In genomic region chr2:42639340-42640077, GRCh38 we compare ENCODE assay signal across 16 cellular contexts.
DNase-seq lines count a peak whose midpoint lies in the region; ATAC-seq, FAIRE-seq and TF ChIP-seq lines count a peak whose summit lies in the region.
"Had no signal": no experiment of that assay in that cellular context is flagged by ENCODE, and none has a peak within 500 bp of the region (broad histone marks: within the 10 kb centered on the region; RNA-seq: fewer than 3 reads in every experiment).

No MANE protein-coding gene starts in this region.

- peaks cover 5% of the 10 kb centered on the region for H3K36me3 Mint-ChIP-seq in endothelial cell (ENCODE audit: low read depth, unreplicated experiment)

- H3K27ac ChIP-seq in HepG2 (ENCODE audit: extremely low read length, insufficient read depth, low read length) (peak overlapping the region; percentile 60), right lobe of liver (no peak overlapping the region), OCI-LY3 (ENCODE audit: low read length) (no peak overlapping the region), transverse colon (peak overlapping the region in 3 of 4 donors; percentile 38 to 60 (median 57))
- H3K27ac ChIP-seq: lower lobe of right lung, parathyroid adenoma had no signal

- peak overlapping the region; percentile 42 for H3K27ac Mint-ChIP-seq in endothelial cell (ENCODE audit: unreplicated experiment)

- H4K20me1 ChIP-seq in HepG2 (ENCODE audit: insufficient read depth, low read length) (no peaks in the 10 kb centered on the region), OCI-LY3 (ENCODE audit: insufficient read depth, low read length) (no peaks in the 10 kb centered on the region)

- 11% methylated on average over 5 of the region's 5 CpGs for WGBS in HepG2 (ENCODE audit: low lambda C conversion rate)
- 72% methylated on average over 5 of the region's 5 CpGs for WGBS in right lobe of liver (ENCODE audit: insufficient coverage, low coverage, low lambda C conversion rate, missing lambda C conversion rate)
- 36 to 42% methylated on average over 3 to 5 of the region's 5 CpGs for WGBS in transverse colon (ENCODE audit: low coverage in 1 of 2), 2 donors

- peak; percentile 83 for ATAC-seq in HepG2
- ATAC-seq in right lobe of liver, result no peak
- ATAC-seq: lower lobe of right lung had no signal

- no peaks in the 10 kb centered on the region for H3K9me3 Mint-ChIP-seq in endothelial cell (ENCODE audit: unreplicated experiment)

- no peaks in the 10 kb centered on the region for H3K4me1 Mint-ChIP-seq in endothelial cell (ENCODE audit: unreplicated experiment)

- peaks cover 25% of the 10 kb centered on the region for H3K4me1 ChIP-seq in HepG2 (ENCODE audit: insufficient read depth, low read length)
- no peaks in the 10 kb centered on the region for H3K4me1 ChIP-seq in right lobe of liver
- H3K4me1 ChIP-seq in OCI-LY3 (ENCODE audit: low read length), result peaks cover 22% of the 10 kb centered on the region
- H3K4me1 ChIP-seq in transverse colon, result peaks cover 8 to 34% (median 17%) of the 10 kb centered on the region in 4 donors
- H3K4me1 ChIP-seq: lower lobe of right lung, parathyroid adenoma had no signal

- CTCF ChIA-PET in HepG2 (lab: Yijun Ruan, JAX; ENCODE audit: low intra/inter-chr PET ratio, low total read pairs), result interaction anchor here (0.6 kb wide), 1 partner anchor 10 kb away, joined by 3 read pairs; no protein-coding TSS in a partner anchor

- H3K9me3 ChIP-seq in HepG2 (ENCODE audit: low read length) (no peaks in the 10 kb centered on the region), right lobe of liver (no peaks in the 10 kb centered on the region), OCI-LY3 (ENCODE audit: insufficient read depth, low read length) (no peaks in the 10 kb centered on the region), transverse colon (no peaks in the 10 kb centered on the region)
- H3K9me3 ChIP-seq: lower lobe of right lung had no signal

- H3K36me3 ChIP-seq in HepG2 (replicated peaks in 1 of 2; ENCODE audit: control insufficient read depth in 1 of 2, insufficient read depth in 2 of 2, low read length in 2 of 2) (peaks cover 0 to 17% of the 10 kb centered on the region in 2 experiments; a peak in 3 of 5 replicates), right lobe of liver (peaks cover 0 to 5% (median 2%) of the 10 kb centered on the region in 4 donors), OCI-LY3 (replicated peaks; ENCODE audit: low read depth, low read length) (peaks cover 2% of the 10 kb centered on the region), transverse colon (peaks cover 0 to 4% (median 0%) of the 10 kb centered on the region in 4 donors), H7 (replicated peaks; ENCODE audit: control insufficient read depth, insufficient read depth, low read length) (peaks cover 7% of the 10 kb centered on the region)

- no TSS peak for BruUV-seq in HepG2 (replicated peaks; lab: Mats Ljungman, UMichigan)

- in situ Hi-C loops in HepG2 (cut with HindIII; ENCODE audit: extremely low pct_ligation_motif_present, low pct_unique_long_range_greater_than_20kb) (no loop called here), transverse colon (cut with MboI; ENCODE audit: low pct_ligation_motif_present in 1 of 4, low pct_unique_long_range_greater_than_20kb in 1 of 4, low sequenced_read_pairs in 3 of 4) (no loop called here)

- H3K79me2 ChIP-seq in HepG2 (ENCODE audit: insufficient read depth, low read length) (peaks cover 7% of the 10 kb centered on the region), OCI-LY3 (ENCODE audit: low read length) (no peaks in the 10 kb centered on the region)

- FAIRE-seq in HepG2 (lab: Jason Lieb, UNC), result peak; percentile 55

- no peak for TF ChIP-seq CTCF in HepG2 (CRISPR knock-in tag; IDR thresholded peaks at IDR 0.05)
- no peak for TF ChIP-seq CTCF in right lobe of liver (IDR thresholded peaks at IDR 0.05)
- no peak for TF ChIP-seq CTCF in OCI-LY3 (IDR thresholded peaks at IDR 0.05; ENCODE audit: low read depth, low read length)
- TF ChIP-seq CTCF in endothelial cell (IDR thresholded peaks at IDR 0.05; ENCODE audit: unreplicated experiment), result no peak
- TF ChIP-seq CTCF in transverse colon (IDR thresholded peaks at IDR 0.05), result no peak

- H3K27me3 ChIP-seq in HepG2 (ENCODE audit: control insufficient read depth in 1 of 2, insufficient read depth in 2 of 2, low read length in 2 of 2) (no peaks in the 10 kb centered on the region), right lobe of liver (no peaks in the 10 kb centered on the region), OCI-LY3 (ENCODE audit: low read depth, low read length) (no peaks in the 10 kb centered on the region), transverse colon (no peaks in the 10 kb centered on the region), H7 (ENCODE audit: control insufficient read depth, insufficient read depth, low read length) (no peaks in the 10 kb centered on the region)

- H3K4me3 ChIP-seq in HepG2 (replicated peaks in 1 of 3; ENCODE audit: insufficient read depth in 1 of 3, low read depth in 2 of 3, low read length in 3 of 3) (peak overlapping the region in 2 of 3 experiments; percentile 20 to 35; a peak in 2 of 6 replicates), right lobe of liver (no peak overlapping the region), OCI-LY3 (ENCODE audit: low read length) (peak overlapping the region; percentile 30), transverse colon (peak overlapping the region in 2 of 4 donors; percentile 3 to 26), H7 (ENCODE audit: insufficient read depth, low read depth, low read length) (no peak overlapping the region)
- H3K4me3 ChIP-seq: lower lobe of right lung had no signal

- no peak for TF ChIP-seq EP300 in HepG2 (IDR thresholded peaks at IDR 0.05; ENCODE audit: low read depth in 2 of 2, low read length in 2 of 2)
- no peak for TF ChIP-seq EP300 in HepG2 (CRISPR knock-in tag; IDR thresholded peaks at IDR 0.05; ENCODE audit: borderline replicate concordance)
- no peak for TF ChIP-seq EP300 in transverse colon (IDR thresholded peaks at IDR 0.05; ENCODE audit: low read depth)

- H3K4me3 Mint-ChIP-seq in endothelial cell (ENCODE audit: unreplicated experiment), result no peak overlapping the region

- H3K9ac ChIP-seq in HepG2 (ENCODE audit: insufficient read depth, low read depth, low read length), result peak overlapping the region; percentile 49
- H3K9ac ChIP-seq in OCI-LY3 (ENCODE audit: low read length), result no peak overlapping the region
- H3K9ac ChIP-seq: parathyroid adenoma had no signal

- H3K4me2 ChIP-seq in HepG2 (ENCODE audit: low read depth, low read length), result peak overlapping the region; percentile 60
- H3K4me2 ChIP-seq in OCI-LY3 (ENCODE audit: low read length), result peak overlapping the region; percentile 55

- no peak for TF ChIP-seq POLR2A in HepG2 (IDR thresholded peaks at IDR 0.05; ENCODE audit: insufficient read depth in 1 of 2, low read depth in 2 of 2, low read length in 2 of 2)
- TF ChIP-seq POLR2A in right lobe of liver (IDR thresholded peaks at IDR 0.05), result no peak
- no peak for TF ChIP-seq POLR2A in transverse colon (IDR thresholded peaks at IDR 0.05)

- H2AFZ ChIP-seq in HepG2 (ENCODE audit: low read length) (no peak overlapping the region), OCI-LY3 (ENCODE audit: low read depth, low read length) (no peak overlapping the region)
- H2AFZ ChIP-seq: parathyroid adenoma had no signal

- intact Hi-C loops in HepG2 (cut with micrococcal nuclease; ENCODE audit: unreplicated experiment) (no loop called here), right lobe of liver (cut with DNase I) (no loop called here), transverse colon (cut with DNase I; ENCODE audit: low total_unique reads) (no loop called here)

- POLR2A ChIA-PET in HepG2 (lab: Yijun Ruan, JAX), result interaction anchor here (1.1 kb wide), 1 partner anchor 70 kb away, joined by 3 read pairs; no protein-coding TSS in a partner anchor

- H3K27me3 Mint-ChIP-seq in endothelial cell (ENCODE audit: unreplicated experiment), result no peaks in the 10 kb centered on the region

- DNase-seq in HepG2 (ENCODE audit: low spot score) (peak; percentile 15), right lobe of liver (no peak), endothelial cell (ENCODE audit: low spot score) (no peak), transverse colon (no peak), H7 (no peak), NCI-H526 treated with DMSO at 0.1 percent for 48 hours (lab: John Stamatoyannopoulos, UW) (no peak)
- DNase-seq in stimulated activated CD4-positive, alpha-beta T cell treated with anti-CD3 and anti-CD28 coated beads, Interleukin-15, amount 100 ng/mL, for 24 hours, result no peak
- DNase-seq: activated effector memory CD4-positive, alpha-beta T cell treated with anti-CD3 and anti-CD28 coated beads, Interleukin-2, amount 50 U/mL, for 16 hours; central memory CD4-positive, alpha-beta T cell; DND-41; erythroblast; lower lobe of right lung; NCI-H69; stimulated activated CD4-positive, alpha-beta T cell treated with anti-CD3 and anti-CD28 coated beads, Interleukin-4, amount 100 ng/mL, for 4 hours had no signal

- no peak for TF ChIP-seq RAD21 in HepG2 (CRISPR knock-in tag; IDR thresholded peaks at IDR 0.05)

TF ChIP-seq in HepG2, 621 proteins besides CTCF, POLR2A, EP300 and RAD21 (continues in another document):
- TF ChIP-seq ZNF33A (CRISPR knock-in tag; IDR thresholded peaks at IDR 0.05; ENCODE audit: borderline replicate concordance), result no peak

Comparison
In these comparisons a context has a peak if more than half of its experiments do, and no peak if none do; other contexts are left out.
1. H3K27ac ChIP-seq: peak in HepG2 (single experiment) and transverse colon (3 of 4); none in right lobe of liver (0 of 3) and OCI-LY3 (single experiment).
2. H3K4me3 ChIP-seq: peak in HepG2 (2 of 3) and OCI-LY3 (single experiment); none in right lobe of liver (0 of 3) and H7 (single experiment).